20 cellular contexts compared by ENCODE assay signal in the genomic region with DNA sequence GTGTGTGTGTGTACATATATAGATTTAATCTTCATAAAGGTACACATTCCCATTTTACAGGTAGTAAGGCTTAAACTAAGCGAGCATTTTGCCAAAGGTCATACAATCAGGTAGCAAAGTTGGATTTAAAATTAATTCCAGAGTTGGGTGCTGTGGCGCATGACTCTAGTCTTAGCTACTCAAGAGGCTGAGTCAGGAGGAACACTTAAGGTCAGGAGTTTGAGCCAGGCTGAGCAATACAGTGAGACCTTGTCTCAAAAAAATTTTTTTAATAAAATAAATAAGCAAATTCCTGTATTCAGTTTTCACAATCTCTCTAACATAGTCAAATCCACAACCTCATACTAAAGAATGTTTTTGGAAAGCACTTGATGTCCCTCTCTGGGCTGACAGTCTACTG.
"Had no signal": no experiment of that assay in that cellular context is flagged by ENCODE, and none has a peak within 500 bp of the region (broad histone marks: within the 10 kb centered on the region; RNA-seq: fewer than 3 reads in every experiment).

No MANE protein-coding gene starts in this region.

- H3K27me3 ChIP-seq: right atrium auricular region, transverse colon, uterus had no signal

- H3K4me1 ChIP-seq: transverse colon, uterus had no signal

- H3K27ac ChIP-seq: coronary artery, left ventricle myocardium inferior, right atrium auricular region, transverse colon, uterus, WERI-Rb-1 had no signal

- H3K9me3 ChIP-seq: left ventricle myocardium inferior, right atrium auricular region, transverse colon, uterus had no signal

- H3K36me3 ChIP-seq: uterus had no signal

- DNase-seq: activated CD4-positive, alpha-beta T cell treated with anti-CD3 and anti-CD28 coated beads for 1 hour; activated CD4-positive, alpha-beta T cell treated with anti-CD3 and anti-CD28 coated beads, Interleukin-2, amount 50 U/mL, for 48 hours; activated naive CD4-positive, alpha-beta T cell; activated naive CD8-positive, alpha-beta T cell treated with anti-CD3 and anti-CD28 coated beads for 36 hours; aorta; foreskin melanocyte; glutamatergic neuron; hypothalamus; left ventricle myocardium inferior; mammary epithelial cell; midbrain; stimulated activated CD4-positive, alpha-beta T cell treated with anti-CD3 and anti-CD28 coated beads, Interleukin-12 subunit alpha, Interleukin-12 subunit beta, amount 100 ng/mL, for 4 hours; stimulated activated CD4-positive, alpha-beta T cell treated with anti-CD3 and anti-CD28 coated beads, Interleukin-2, amount 100 ng/mL, for 24 hours; stimulated activated naive CD8-positive, alpha-beta T cell treated with anti-CD3 and anti-CD28 coated beads, Interleukin-15, Interleukin-2, amounts not matched to agents 100 U/mL and 50 U/mL, for 24 hours; T-helper 17 cell; transverse colon; uterus; WERI-Rb-1 had no signal

- H3K4me3 ChIP-seq: coronary artery, left ventricle myocardium inferior, right atrium auricular region, transverse colon, uterus had no signal
